Comparison of ENCODE assay signal across 13 cellular contexts in genomic region chr14:99541211-99541610, GRCh38.
"Had no signal": no experiment of that assay in that cellular context is flagged by ENCODE, and none has a peak within 500 bp of the region (broad histone marks: within the 10 kb centered on the region; RNA-seq: fewer than 3 reads in every experiment).

No MANE protein-coding gene starts in this region.

- H3K4me1 ChIP-seq: ascending aorta, tibial nerve had no signal

- H3K36me3 ChIP-seq: ascending aorta, lower lobe of right lung, neutrophil, tibial nerve, vagina had no signal

- H3K4me3 ChIP-seq: ascending aorta, lower lobe of right lung, tibial nerve, vagina had no signal

- H3K9me3 ChIP-seq: ascending aorta, lower lobe of right lung, neutrophil, tibial nerve, vagina had no signal

- H3K27ac ChIP-seq: ascending aorta, lower lobe of right lung, neutrophil, tibial nerve, vagina had no signal

- H3K27me3 ChIP-seq: ascending aorta, tibial nerve, vagina had no signal

- DNase-seq: activated CD4-positive, alpha-beta memory T cell treated with anti-CD3 and anti-CD28 coated beads, Interleukin-2, amount 10 ng/mL, durations not matched to agents 7 days and 5 days; activated naive CD4-positive, alpha-beta T cell treated with anti-CD3 and anti-CD28 coated beads, Interleukin-2, amount 10 ng/mL, durations not matched to agents 7 days and 5 days; activated T-cell treated with anti-CD3 and anti-CD28 coated beads, Interleukin-2, amount 50 U/mL, for 24 hours; effector memory CD4-positive, alpha-beta T cell; left cardiac atrium; lower lobe of right lung; stimulated activated CD4-positive, alpha-beta T cell treated with anti-CD3 and anti-CD28 coated beads, Interleukin-4, amount 100 ng/mL, for 1 hour; stimulated activated naive CD4-positive, alpha-beta T cell; T-helper 9 cell had no signal

- ATAC-seq: left cardiac atrium had no signal
